2 cellular contexts compared by ENCODE assay signal in the genomic region with DNA sequence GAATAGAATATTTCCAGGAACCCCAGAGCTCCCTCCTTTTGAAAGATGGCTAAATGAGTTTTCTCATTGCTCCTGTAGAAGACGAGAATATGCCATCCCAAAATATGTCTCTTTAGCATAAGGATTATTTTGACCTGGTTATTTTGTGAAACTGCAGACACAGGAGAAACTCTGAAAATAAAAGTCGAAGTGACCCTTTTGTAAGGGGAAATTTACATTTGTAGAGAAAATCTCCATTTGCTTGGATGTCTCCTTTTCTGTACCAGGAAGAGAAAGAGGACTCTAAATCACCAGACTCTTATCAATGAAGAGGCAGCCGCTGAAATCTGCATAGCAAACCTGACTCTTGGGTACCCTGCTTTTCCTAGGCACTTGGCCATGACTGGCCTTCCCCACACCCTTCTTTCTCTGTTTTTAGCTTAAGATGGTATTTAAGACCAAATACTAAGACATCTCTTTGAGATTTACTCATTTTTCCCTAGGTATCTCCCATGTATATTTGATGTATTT.
TF ChIP-seq lines count a peak whose summit lies in the region.

No MANE protein-coding gene starts in this region.

TF ChIP-seq in GM23338, 12 proteins besides CTCF, POLR2A, EP300 and RAD21 (continues in another document):
- TF ChIP-seq EZH2 (IDR thresholded peaks at IDR 0.05; ENCODE audit: low read depth, unreplicated experiment), result no peak
- TF ChIP-seq, protein P1, sequence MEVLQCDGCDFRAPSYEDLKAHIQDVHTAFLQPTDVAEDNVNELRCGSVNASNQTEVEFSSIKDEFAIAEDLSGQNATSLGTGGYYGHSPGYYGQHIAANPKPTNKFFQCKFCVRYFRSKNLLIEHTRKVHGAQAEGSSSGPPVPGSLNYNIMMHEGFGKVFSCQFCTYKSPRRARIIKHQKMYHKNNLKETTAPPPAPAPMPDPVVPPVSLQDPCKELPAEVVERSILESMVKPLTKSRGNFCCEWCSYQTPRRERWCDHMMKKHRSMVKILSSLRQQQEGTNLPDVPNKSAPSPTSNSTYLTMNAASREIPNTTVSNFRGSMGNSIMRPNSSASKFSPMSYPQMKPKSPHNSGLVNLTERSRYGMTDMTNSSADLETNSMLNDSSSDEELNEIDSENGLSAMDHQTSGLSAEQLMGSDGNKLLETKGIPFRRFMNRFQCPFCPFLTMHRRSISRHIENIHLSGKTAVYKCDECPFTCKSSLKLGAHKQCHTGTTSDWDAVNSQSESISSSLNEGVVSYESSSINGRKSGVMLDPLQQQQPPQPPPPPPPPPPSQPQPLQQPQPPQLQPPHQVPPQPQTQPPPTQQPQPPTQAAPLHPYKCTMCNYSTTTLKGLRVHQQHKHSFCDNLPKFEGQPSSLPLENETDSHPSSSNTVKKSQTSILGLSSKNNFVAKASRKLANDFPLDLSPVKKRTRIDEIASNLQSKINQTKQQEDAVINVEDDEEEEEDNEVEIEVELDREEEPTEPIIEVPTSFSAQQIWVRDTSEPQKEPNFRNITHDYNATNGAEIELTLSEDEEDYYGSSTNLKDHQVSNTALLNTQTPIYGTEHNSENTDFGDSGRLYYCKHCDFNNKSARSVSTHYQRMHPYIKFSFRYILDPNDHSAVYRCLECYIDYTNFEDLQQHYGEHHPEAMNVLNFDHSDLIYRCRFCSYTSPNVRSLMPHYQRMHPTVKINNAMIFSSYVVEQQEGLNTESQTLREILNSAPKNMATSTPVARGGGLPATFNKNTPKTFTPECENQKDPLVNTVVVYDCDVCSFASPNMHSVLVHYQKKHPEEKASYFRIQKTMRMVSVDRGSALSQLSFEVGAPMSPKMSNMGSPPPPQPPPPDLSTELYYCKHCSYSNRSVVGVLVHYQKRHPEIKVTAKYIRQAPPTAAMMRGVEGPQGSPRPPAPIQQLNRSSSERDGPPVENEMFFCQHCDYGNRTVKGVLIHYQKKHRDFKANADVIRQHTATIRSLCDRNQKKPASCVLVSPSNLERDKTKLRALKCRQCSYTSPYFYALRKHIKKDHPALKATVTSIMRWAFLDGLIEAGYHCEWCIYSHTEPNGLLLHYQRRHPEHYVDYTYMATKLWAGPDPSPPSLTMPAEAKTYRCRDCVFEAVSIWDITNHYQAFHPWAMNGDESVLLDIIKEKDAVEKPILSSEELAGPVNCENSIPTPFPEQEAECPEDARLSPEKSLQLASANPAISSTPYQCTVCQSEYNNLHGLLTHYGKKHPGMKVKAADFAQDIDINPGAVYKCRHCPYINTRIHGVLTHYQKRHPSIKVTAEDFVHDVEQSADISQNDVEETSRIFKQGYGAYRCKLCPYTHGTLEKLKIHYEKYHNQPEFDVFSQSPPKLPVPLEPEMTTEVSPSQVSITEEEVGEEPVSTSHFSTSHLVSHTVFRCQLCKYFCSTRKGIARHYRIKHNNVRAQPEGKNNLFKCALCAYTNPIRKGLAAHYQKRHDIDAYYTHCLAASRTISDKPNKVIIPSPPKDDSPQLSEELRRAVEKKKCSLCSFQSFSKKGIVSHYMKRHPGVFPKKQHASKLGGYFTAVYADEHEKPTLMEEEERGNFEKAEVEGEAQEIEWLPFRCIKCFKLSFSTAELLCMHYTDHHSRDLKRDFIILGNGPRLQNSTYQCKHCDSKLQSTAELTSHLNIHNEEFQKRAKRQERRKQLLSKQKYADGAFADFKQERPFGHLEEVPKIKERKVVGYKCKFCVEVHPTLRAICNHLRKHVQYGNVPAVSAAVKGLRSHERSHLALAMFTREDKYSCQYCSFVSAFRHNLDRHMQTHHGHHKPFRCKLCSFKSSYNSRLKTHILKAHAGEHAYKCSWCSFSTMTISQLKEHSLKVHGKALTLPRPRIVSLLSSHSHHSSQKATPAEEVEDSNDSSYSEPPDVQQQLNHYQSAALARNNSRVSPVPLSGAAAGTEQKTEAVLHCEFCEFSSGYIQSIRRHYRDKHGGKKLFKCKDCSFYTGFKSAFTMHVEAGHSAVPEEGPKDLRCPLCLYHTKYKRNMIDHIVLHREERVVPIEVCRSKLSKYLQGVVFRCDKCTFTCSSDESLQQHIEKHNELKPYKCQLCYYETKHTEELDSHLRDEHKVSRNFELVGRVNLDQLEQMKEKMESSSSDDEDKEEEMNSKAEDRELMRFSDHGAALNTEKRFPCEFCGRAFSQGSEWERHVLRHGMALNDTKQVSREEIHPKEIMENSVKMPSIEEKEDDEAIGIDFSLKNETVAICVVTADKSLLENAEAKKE (CRISPR knock-in tag; IDR thresholded peaks at IDR 0.05), result no peak
- no peak for TF ChIP-seq CREB1 (CRISPR knock-in tag; IDR thresholded peaks at IDR 0.05; ENCODE audit: low read depth)
- TF ChIP-seq STAT1 (IDR thresholded peaks at IDR 0.05; ENCODE audit: unreplicated experiment), result no peak
- no peak for TF ChIP-seq POLR2AphosphoS5 (IDR thresholded peaks at IDR 0.05; ENCODE audit: low read depth)
- TF ChIP-seq, protein P2, sequence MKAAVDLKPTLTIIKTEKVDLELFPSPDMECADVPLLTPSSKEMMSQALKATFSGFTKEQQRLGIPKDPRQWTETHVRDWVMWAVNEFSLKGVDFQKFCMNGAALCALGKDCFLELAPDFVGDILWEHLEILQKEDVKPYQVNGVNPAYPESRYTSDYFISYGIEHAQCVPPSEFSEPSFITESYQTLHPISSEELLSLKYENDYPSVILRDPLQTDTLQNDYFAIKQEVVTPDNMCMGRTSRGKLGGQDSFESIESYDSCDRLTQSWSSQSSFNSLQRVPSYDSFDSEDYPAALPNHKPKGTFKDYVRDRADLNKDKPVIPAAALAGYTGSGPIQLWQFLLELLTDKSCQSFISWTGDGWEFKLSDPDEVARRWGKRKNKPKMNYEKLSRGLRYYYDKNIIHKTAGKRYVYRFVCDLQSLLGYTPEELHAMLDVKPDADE (IDR thresholded peaks at IDR 0.05), result no peak
- TF ChIP-seq ZNF114 (CRISPR knock-in tag; IDR thresholded peaks at IDR 0.05), result no peak
- TF ChIP-seq NANOG (IDR thresholded peaks at IDR 0.05; ENCODE audit: borderline replicate concordance), result no peak
- TF ChIP-seq ZNF331 (CRISPR knock-in tag; IDR thresholded peaks at IDR 0.05; ENCODE audit: low read depth), result no peak
- TF ChIP-seq JUNB (IDR thresholded peaks at IDR 0.05; ENCODE audit: unreplicated experiment), result no peak

TF ChIP-seq in H1, 55 proteins besides CTCF, POLR2A, EP300 and RAD21:
- TF ChIP-seq RNF2 (IDR thresholded peaks at IDR 0.05; ENCODE audit: borderline replicate concordance, low read depth, low read length, missing control alignments, poor library complexity, severe bottlenecking) (no peak), SAP30 (IDR thresholded peaks at IDR 0.05; ENCODE audit: insufficient read depth, insufficient replicate concordance, low read length) (no peak), CHD2 (IDR thresholded peaks at IDR 0.05; ENCODE audit: low read length) (no peak), SIX5 (IDR thresholded peaks at IDR 0.05; ENCODE audit: low read depth, low read length) (no peak), TAF7 (optimal IDR thresholded peaks at IDR 0.05; ENCODE audit: borderline replicate concordance, low read depth, low read length) (no peak)
